17 cellular contexts compared by ENCODE assay signal in genomic region chr20:24318569-24319352, GRCh38.
DNase-seq lines count a peak whose midpoint lies in the region; ATAC-seq and TF ChIP-seq lines count a peak whose summit lies in the region.
"Had no signal": no experiment of that assay in that cellular context is flagged by ENCODE, and none has a peak within 500 bp of the region (broad histone marks: within the 10 kb centered on the region; RNA-seq: fewer than 3 reads in every experiment).

No MANE protein-coding gene starts in this region.

- peak; percentile 45 for ATAC-seq in activated naive CD8-positive, alpha-beta T cell treated with anti-CD3 and anti-CD28 coated beads, Interleukin-2, amount 10 ng/mL, durations not matched to agents 7 days and 5 days (ENCODE audit: low read depth)
- ATAC-seq: GM12878, HCT116 had no signal

- H3K9ac ChIP-seq in mammary epithelial cell (ENCODE audit: insufficient read depth, low read length) (no peak overlapping the region), mesendoderm (ENCODE audit: low read length) (no peak overlapping the region)

- H3K27me3 ChIP-seq in mammary epithelial cell (ENCODE audit: insufficient read depth, low read length) (no peaks in the 10 kb centered on the region), breast epithelium (peaks cover 0 to 12% of the 10 kb centered on the region in 2 donors), mesendoderm (ENCODE audit: insufficient read depth, low read length, poor library complexity) (no peaks in the 10 kb centered on the region), SJCRH30 (no peaks in the 10 kb centered on the region)
- H3K27me3 ChIP-seq: Peyer's patch had no signal

- H2BK15ac ChIP-seq in mesendoderm (replicated peaks; ENCODE audit: low read depth) = no peak overlapping the region

- no TSS peak for BruUV-seq in mammary epithelial cell (replicated peaks; lab: Mats Ljungman, UMichigan)

- H3K27ac ChIP-seq in mammary epithelial cell (ENCODE audit: insufficient read depth, low read depth, low read length) (no peak overlapping the region), breast epithelium (no peak overlapping the region), mesendoderm (ENCODE audit: low read depth, low read length) (no peak overlapping the region), SJCRH30 (no peak overlapping the region)
- H3K27ac ChIP-seq: Peyer's patch had no signal

- CTCF ChIA-PET in mammary epithelial cell (lab: Charles Lee; ENCODE audit: low non-redundant PET) = interaction anchor here (0.6 kb wide), 1 partner anchor 265 kb away, joined by 5 read pairs; no protein-coding TSS in a partner anchor

- H3K36me3 ChIP-seq in mammary epithelial cell (ENCODE audit: insufficient read depth, low read length) (no peaks in the 10 kb centered on the region), breast epithelium (no peaks in the 10 kb centered on the region), mesendoderm (ENCODE audit: control insufficient read depth, insufficient read depth, low read length) (no peaks in the 10 kb centered on the region), SJCRH30 (no peaks in the 10 kb centered on the region)
- H3K36me3 ChIP-seq: Peyer's patch had no signal

- 35% methylated on average over 13 of the region's 15 CpGs for WGBS in mammary epithelial cell (ENCODE audit: low coverage, missing lambda C conversion rate)
- WGBS in mesendoderm (ENCODE audit: extremely low coverage, insufficient coverage, low lambda C conversion rate) = no CpG with 5 or more reads among the region's 15 CpGs

- H3K79me1 ChIP-seq in mesendoderm (ENCODE audit: low read length) = no peaks in the 10 kb centered on the region

- H3K23ac ChIP-seq in mesendoderm (ENCODE audit: low read length) = no peak overlapping the region

- no peaks in the 10 kb centered on the region for H4K20me1 ChIP-seq in mammary epithelial cell (ENCODE audit: insufficient read depth, low read length)

- H3K56ac ChIP-seq in mesendoderm (ENCODE audit: low read length) = no peak overlapping the region

- no peak overlapping the region for H2AK5ac ChIP-seq in mesendoderm (ENCODE audit: low read length)

- H3K36me3 Mint-ChIP-seq in activated naive CD8-positive, alpha-beta T cell treated with anti-CD3 and anti-CD28 coated beads, Interleukin-2, amount 10 ng/mL, durations not matched to agents 7 days and 5 days = no peaks in the 10 kb centered on the region
- H3K36me3 Mint-ChIP-seq: CD14-positive monocyte, IgD-negative memory B cell had no signal

- H3K4me3 ChIP-seq in mammary epithelial cell (replicated peaks in 1 of 3; ENCODE audit: insufficient read depth in 1 of 3, low read depth in 2 of 3, low read length in 3 of 3) = no peak overlapping the region
- H3K4me3 ChIP-seq in breast epithelium = no peak overlapping the region
- H3K4me3 ChIP-seq in mesendoderm (ENCODE audit: low read length) = no peak overlapping the region
- H3K4me3 ChIP-seq in SJCRH30 = no peak overlapping the region
- H3K4me3 ChIP-seq: GM12878, Peyer's patch had no signal

- H3K4me1 ChIP-seq in mammary epithelial cell (ENCODE audit: insufficient read depth, low read length) (peaks cover 4% of the 10 kb centered on the region), breast epithelium (no peaks in the 10 kb centered on the region), mesendoderm (ENCODE audit: control insufficient read depth, low read depth, low read length) (no peaks in the 10 kb centered on the region), SJCRH30 (no peaks in the 10 kb centered on the region)
- H3K4me1 ChIP-seq: Peyer's patch had no signal

- DNase-seq in NCI-H748 (lab: John Stamatoyannopoulos, UW; ENCODE audit: unreplicated experiment) = peak; percentile 17
- DNase-seq in NCI-H748 treated with DMSO at 0.1 percent for 48 hours (lab: John Stamatoyannopoulos, UW) = no peak
- DNase-seq in mammary epithelial cell = no peak
- DNase-seq in breast epithelium (ENCODE audit: low spot score in 2 of 2) = no peak
- no peak for DNase-seq in activated naive CD8-positive, alpha-beta T cell treated with anti-CD3 and anti-CD28 coated beads, Interleukin-2, amount 10 ng/mL, durations not matched to agents 7 days and 5 days
- DNase-seq in mesendoderm = peak; percentile 20
- DNase-seq in SJCRH30 = no peak
- no peak for DNase-seq in putamen (ENCODE audit: low spot score)
- DNase-seq: 8988T, NCI-H1436 treated with DMSO at 0.1 percent for 48 hours, NCI-H226, NCI-H774, Peyer's patch had no signal

- H2AFZ ChIP-seq in mammary epithelial cell (ENCODE audit: low read depth, low read length) = peak overlapping the region; percentile 71

- no peak overlapping the region for H3K18ac ChIP-seq in mesendoderm (ENCODE audit: low read length)

- H3K79me2 ChIP-seq in mammary epithelial cell (ENCODE audit: insufficient read depth, low read length) = no peaks in the 10 kb centered on the region
- no peaks in the 10 kb centered on the region for H3K79me2 ChIP-seq in mesendoderm (ENCODE audit: control insufficient read depth, insufficient read depth, low read length)

- no peak overlapping the region for H4K8ac ChIP-seq in mesendoderm (ENCODE audit: low read depth, low read length)

- peaks cover 20% of the 10 kb centered on the region for H3K4me1 Mint-ChIP-seq in activated naive CD8-positive, alpha-beta T cell treated with anti-CD3 and anti-CD28 coated beads, Interleukin-2, amount 10 ng/mL, durations not matched to agents 7 days and 5 days

- TF ChIP-seq CTCF in mammary epithelial cell (conservative IDR thresholded peaks at IDR 0.05 in 1 of 2, IDR thresholded peaks at IDR 0.05 in 1 of 2; ENCODE audit: extremely low read depth in 1 of 2, insufficient read depth in 1 of 2, low read depth in 1 of 2, low read length in 2 of 2) (no peak), breast epithelium (IDR thresholded peaks at IDR 0.05) (no peak)

- no peak overlapping the region for H4K5ac ChIP-seq in mesendoderm (ENCODE audit: low read length)

- POLR2A ChIA-PET in activated naive CD8-positive, alpha-beta T cell treated with anti-CD3 and anti-CD28 coated beads, Interleukin-2, amount 10 ng/mL, durations not matched to agents 7 days and 5 days (lab: Charles Lee) = no interaction called here

- in situ Hi-C loops in mammary epithelial cell (cut with MboI; ENCODE audit: low sequenced_read_pairs in 2 of 2) = loop anchor here in 1 of 2 donors (25.0 kb wide), 2 partner anchors 269 to 469 kb away; no protein-coding TSS in a partner anchor

- H3K4me3 Mint-ChIP-seq in activated naive CD8-positive, alpha-beta T cell treated with anti-CD3 and anti-CD28 coated beads, Interleukin-2, amount 10 ng/mL, durations not matched to agents 7 days and 5 days = peak overlapping the region; percentile 38

- peaks cover 1% of the 10 kb centered on the region for H3K27me3 Mint-ChIP-seq in activated naive CD8-positive, alpha-beta T cell treated with anti-CD3 and anti-CD28 coated beads, Interleukin-2, amount 10 ng/mL, durations not matched to agents 7 days and 5 days
- H3K27me3 Mint-ChIP-seq: IgD-negative memory B cell had no signal

- no peaks in the 10 kb centered on the region for H3K9me3 Mint-ChIP-seq in activated naive CD8-positive, alpha-beta T cell treated with anti-CD3 and anti-CD28 coated beads, Interleukin-2, amount 10 ng/mL, durations not matched to agents 7 days and 5 days
- H3K9me3 Mint-ChIP-seq: IgD-negative memory B cell had no signal

- intact Hi-C loops in mammary epithelial cell (cut with micrococcal nuclease) = no loop called here
- intact Hi-C loops in breast epithelium (cut with DNase I; ENCODE audit: low total_unique reads) = no loop called here

- peak overlapping the region; percentile 69 for H3K27ac Mint-ChIP-seq in activated naive CD8-positive, alpha-beta T cell treated with anti-CD3 and anti-CD28 coated beads, Interleukin-2, amount 10 ng/mL, durations not matched to agents 7 days and 5 days
- H3K27ac Mint-ChIP-seq: CD14-positive monocyte, IgD-negative memory B cell had no signal

- no peak overlapping the region for H3K4ac ChIP-seq in mesendoderm (ENCODE audit: low read depth, low read length)

- no peak for TF ChIP-seq POLR2A in breast epithelium (IDR thresholded peaks at IDR 0.05)

- dilution Hi-C loops in mammary epithelial cell (cut with HindIII; ENCODE audit: low sequenced_read_pairs) = no loop called here

- H2BK120ac ChIP-seq in mesendoderm (ENCODE audit: low read depth, low read length) = no peak overlapping the region

- H2BK5ac ChIP-seq in mesendoderm (ENCODE audit: low read length) = no peak overlapping the region

- H3K9me3 ChIP-seq in mammary epithelial cell (replicated peaks; ENCODE audit: insufficient read depth, low read length) (no peaks in the 10 kb centered on the region), breast epithelium (no peaks in the 10 kb centered on the region), SJCRH30 (replicated peaks) (no peaks in the 10 kb centered on the region)
- H3K9me3 ChIP-seq: Peyer's patch had no signal

- no peak overlapping the region for H3K4me2 ChIP-seq in mammary epithelial cell (ENCODE audit: insufficient read depth, low read depth, low read length)
- no peak overlapping the region for H3K4me2 ChIP-seq in mesendoderm (ENCODE audit: low read length)

Comparison
In these comparisons a context has a peak if more than half of its experiments do, and no peak if none do; other contexts are left out.
1. DNase-seq: peak in NCI-H748 (single experiment) and mesendoderm (single experiment); none in NCI-H748 treated with DMSO at 0.1 percent for 48 hours (single experiment), mammary epithelial cell (single experiment), breast epithelium (0 of 2), activated naive CD8-positive, alpha-beta T cell treated with anti-CD3 and anti-CD28 coated beads, Interleukin-2, amount 10 ng/mL, durations not matched to agents 7 days and 5 days (single experiment), SJCRH30 (0 of 2) and putamen (single experiment).